Comparison of ENCODE assay signal across 17 cellular contexts in genomic region chr6:159456349-159456748, GRCh38.
"Had no signal": no experiment of that assay in that cellular context is flagged by ENCODE, and none has a peak within 500 bp of the region (broad histone marks: within the 10 kb centered on the region; RNA-seq: fewer than 3 reads in every experiment).

No MANE protein-coding gene starts in this region.

- H3K27ac ChIP-seq: colonic mucosa, dorsolateral prefrontal cortex, neural progenitor cell, thyroid gland had no signal

- H3K36me3 ChIP-seq: adrenal gland, colonic mucosa, neural progenitor cell, spleen, thyroid gland had no signal

- ATAC-seq: activated CD8-positive, alpha-beta T cell treated with anti-CD3 and anti-CD28 coated beads, Interleukin-2, amount 10 ng/mL, durations not matched to agents 7 days and 5 days; activated naive CD4-positive, alpha-beta T cell treated with anti-CD3 and anti-CD28 coated beads, Interleukin-2, amount 50 U/mL, for 72 hours; left colon; naive thymus-derived CD4-positive, alpha-beta T cell; SK-N-SH treated with all-trans-retinoic acid at 6 μM for 48 hours; stimulated activated naive CD8-positive, alpha-beta T cell treated with anti-CD3 and anti-CD28 coated beads, Interleukin-15, Interleukin-2, amounts not matched to agents 100 U/mL and 50 U/mL, for 24 hours had no signal

- H3K9me3 ChIP-seq: adrenal gland, colonic mucosa, spleen, thyroid gland had no signal

- H3K4me1 ChIP-seq: adrenal gland, colonic mucosa, neural progenitor cell, spleen, thyroid gland had no signal

- DNase-seq: activated CD4-positive, alpha-beta T cell treated with anti-CD3 and anti-CD28 coated beads for 1 hour; activated CD4-positive, alpha-beta T cell treated with anti-CD3 and anti-CD28 coated beads, Interleukin-2, amount 50 U/mL, for 1 hour; activated CD8-positive, alpha-beta T cell treated with anti-CD3 and anti-CD28 coated beads, Interleukin-2, amount 10 ng/mL, durations not matched to agents 7 days and 5 days; colonic mucosa; dorsolateral prefrontal cortex; left colon; naive thymus-derived CD4-positive, alpha-beta T cell; posterior cingulate gyrus; spleen; stimulated activated CD4-positive, alpha-beta T cell treated with anti-CD3 and anti-CD28 coated beads, Interleukin-4, amount 100 ng/mL, for 24 hours; stimulated activated naive CD8-positive, alpha-beta T cell treated with anti-CD3 and anti-CD28 coated beads, Interleukin-15, Interleukin-2, amounts not matched to agents 100 U/mL and 50 U/mL, for 24 hours; thyroid gland had no signal

- H3K27me3 ChIP-seq: adrenal gland, colonic mucosa, neural progenitor cell, spleen, thyroid gland had no signal

- H3K4me3 ChIP-seq: adrenal gland, colonic mucosa, dorsolateral prefrontal cortex, lung, neural progenitor cell, spleen, thyroid gland had no signal
